Comparison of ENCODE assay signal across 10 cellular contexts in the genomic region with DNA sequence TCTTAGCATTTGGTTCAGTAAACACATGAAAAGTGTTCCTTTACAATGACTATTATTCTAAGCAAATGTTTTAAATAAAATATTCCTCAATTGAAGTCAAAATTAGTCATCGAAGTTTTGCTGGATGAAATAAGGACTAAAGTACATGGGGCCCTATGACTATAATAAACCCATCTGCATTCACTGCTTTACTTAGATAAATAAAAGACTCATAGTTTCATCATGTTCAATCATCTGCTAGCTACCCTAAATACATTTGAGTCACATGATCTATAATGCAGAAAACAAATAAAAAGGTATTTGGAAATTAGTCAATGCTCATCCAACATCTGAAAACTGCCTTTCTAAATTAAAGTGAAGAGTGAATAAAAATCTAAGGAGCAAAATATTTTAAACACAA.
A peak's percentile ranks its signal among the peaks of the same experiment; 100 is the strongest.
DNase-seq lines count a peak whose midpoint lies in the region; ATAC-seq and TF ChIP-seq lines count a peak whose summit lies in the region.
"Had no signal": no experiment of that assay in that cellular context is flagged by ENCODE, and none has a peak within 500 bp of the region (broad histone marks: within the 10 kb centered on the region; RNA-seq: fewer than 3 reads in every experiment).

No MANE protein-coding gene starts in this region.

- no peak overlapping the region for H3K18ac ChIP-seq in mesenchymal stem cell (ENCODE audit: low read depth in 1 of 2, low read length in 2 of 2)

- peaks cover 27% of the 10 kb centered on the region for H3K9me3 Mint-ChIP-seq in activated T-helper 1 cell treated with anti-CD3 and anti-CD28 coated beads, Interleukin-12 subunit alpha, Interleukin-12 subunit beta, Interleukin-2, Interleukin-4 antibody, amounts not matched to agents 30 ng/mL and 10 ng/mL and 1 ng/mL, durations not matched to agents 14 hours and 24 hours and 36 hours

- H2BK120ac ChIP-seq in mesenchymal stem cell (ENCODE audit: low read depth, low read length) = no peak overlapping the region

- H2BK12ac ChIP-seq in mesenchymal stem cell (ENCODE audit: low read length in 2 of 2) = no peak overlapping the region

- H3K14ac ChIP-seq in mesenchymal stem cell (ENCODE audit: low read length in 2 of 2) = no peak overlapping the region

- H2AK5ac ChIP-seq in mesenchymal stem cell (ENCODE audit: low read length, severe bottlenecking) = no peak overlapping the region

- no peak overlapping the region for H3K23ac ChIP-seq in mesenchymal stem cell (ENCODE audit: low read length in 2 of 2)

- TF ChIP-seq POLR2A in vagina (IDR thresholded peaks at IDR 0.05) = no peak

- H3K9ac ChIP-seq in mesenchymal stem cell (ENCODE audit: low read length) = peak overlapping the region; percentile 62

- DNase-seq in EH (ENCODE audit: low read depth) (peak; percentile 68), mesenchymal stem cell (no peak), HT-29 (ENCODE audit: low spot score) (no peak), DMS153 (lab: John Stamatoyannopoulos, UW) (no peak), vagina (ENCODE audit: extremely low spot score in 2 of 2) (no peak), GF-D8 (lab: John Stamatoyannopoulos, UW) (no peak)
- no peak for DNase-seq in activated T-helper 1 cell treated with anti-CD3 and anti-CD28 coated beads, Interleukin-12 subunit alpha, Interleukin-12 subunit beta, Interleukin-2, Interleukin-4 antibody, amounts not matched to agents 30 ng/mL and 10 ng/mL and 1 ng/mL, durations not matched to agents 14 hours and 24 hours and 36 hours (ENCODE audit: low spot score)
- DNase-seq: NCI-H2171 had no signal

- H3K4me3 Mint-ChIP-seq in activated T-helper 1 cell treated with anti-CD3 and anti-CD28 coated beads, Interleukin-12 subunit alpha, Interleukin-12 subunit beta, Interleukin-2, Interleukin-4 antibody, amounts not matched to agents 30 ng/mL and 10 ng/mL and 1 ng/mL, durations not matched to agents 14 hours and 24 hours and 36 hours = peak overlapping the region; percentile 58

- no peak overlapping the region for H4K8ac ChIP-seq in mesenchymal stem cell (ENCODE audit: low read length)

- peaks cover 0 to 80% of the 10 kb centered on the region in 2 experiments for H3K36me3 ChIP-seq in mesenchymal stem cell (ENCODE audit: control insufficient read depth in 1 of 2, insufficient read depth in 2 of 2, low read depth in 1 of 2, low read length in 2 of 2)
- H3K36me3 ChIP-seq in vagina = no peaks in the 10 kb centered on the region
- H3K36me3 ChIP-seq: gastroesophageal sphincter had no signal

- no peak overlapping the region for H3K4ac ChIP-seq in mesenchymal stem cell (ENCODE audit: low read depth in 1 of 2, low read length in 2 of 2)

- no peak overlapping the region for H3K27ac ChIP-seq in mesenchymal stem cell (ENCODE audit: low read length, poor library complexity, severe bottlenecking)
- H3K27ac ChIP-seq in vagina = no peak overlapping the region

- H3K9me3 ChIP-seq in mesenchymal stem cell (ENCODE audit: control insufficient read depth, low read length) (no peaks in the 10 kb centered on the region), vagina (no peaks in the 10 kb centered on the region)
- H3K9me3 ChIP-seq: gastroesophageal sphincter had no signal

- H3K4me1 Mint-ChIP-seq in activated T-helper 1 cell treated with anti-CD3 and anti-CD28 coated beads, Interleukin-12 subunit alpha, Interleukin-12 subunit beta, Interleukin-2, Interleukin-4 antibody, amounts not matched to agents 30 ng/mL and 10 ng/mL and 1 ng/mL, durations not matched to agents 14 hours and 24 hours and 36 hours (ENCODE audit: low read depth) = peaks cover 68% of the 10 kb centered on the region

- peaks cover 13% of the 10 kb centered on the region for H3K79me1 ChIP-seq in mesenchymal stem cell (replicated peaks; ENCODE audit: low read length, poor library complexity, severe bottlenecking)

- H2BK5ac ChIP-seq in mesenchymal stem cell (ENCODE audit: low read depth, low read length, poor library complexity, severe bottlenecking) = no peak overlapping the region

- H3K4me1 ChIP-seq in mesenchymal stem cell (ENCODE audit: control insufficient read depth, insufficient read depth, low read depth, low read length) (peaks cover 5% of the 10 kb centered on the region), vagina (peaks cover 17% of the 10 kb centered on the region)

- no peak overlapping the region for H4K91ac ChIP-seq in mesenchymal stem cell (ENCODE audit: low read length)

- no peak overlapping the region for H3K4me2 ChIP-seq in mesenchymal stem cell (ENCODE audit: low read length, poor library complexity, severe bottlenecking)

- H3K27me3 Mint-ChIP-seq in activated T-helper 1 cell treated with anti-CD3 and anti-CD28 coated beads, Interleukin-12 subunit alpha, Interleukin-12 subunit beta, Interleukin-2, Interleukin-4 antibody, amounts not matched to agents 30 ng/mL and 10 ng/mL and 1 ng/mL, durations not matched to agents 14 hours and 24 hours and 36 hours (ENCODE audit: insufficient read depth) = no peaks in the 10 kb centered on the region

- peaks cover 45% of the 10 kb centered on the region for H3K36me3 Mint-ChIP-seq in activated T-helper 1 cell treated with anti-CD3 and anti-CD28 coated beads, Interleukin-12 subunit alpha, Interleukin-12 subunit beta, Interleukin-2, Interleukin-4 antibody, amounts not matched to agents 30 ng/mL and 10 ng/mL and 1 ng/mL, durations not matched to agents 14 hours and 24 hours and 36 hours (ENCODE audit: low read depth)

- no peak overlapping the region for H2BK15ac ChIP-seq in mesenchymal stem cell (ENCODE audit: low read depth, poor library complexity, severe bottlenecking)

- no peak for TF ChIP-seq CTCF in vagina (IDR thresholded peaks at IDR 0.05)

- H3K27ac Mint-ChIP-seq in activated T-helper 1 cell treated with anti-CD3 and anti-CD28 coated beads, Interleukin-12 subunit alpha, Interleukin-12 subunit beta, Interleukin-2, Interleukin-4 antibody, amounts not matched to agents 30 ng/mL and 10 ng/mL and 1 ng/mL, durations not matched to agents 14 hours and 24 hours and 36 hours = peak overlapping the region; percentile 90

- ATAC-seq in HG02678 (IDR thresholded peaks at IDR 0.05; ENCODE audit: unreplicated experiment) = peak; percentile 0
- ATAC-seq: gastroesophageal sphincter had no signal

- H2AFZ ChIP-seq in mesenchymal stem cell (ENCODE audit: low read depth, low read length) = no peak overlapping the region

- H3K27me3 ChIP-seq in mesenchymal stem cell (ENCODE audit: control insufficient read depth in 1 of 2, insufficient read depth in 1 of 2, low read length in 2 of 2) (no peaks in the 10 kb centered on the region), vagina (no peaks in the 10 kb centered on the region)
- H3K27me3 ChIP-seq: gastroesophageal sphincter had no signal

- H3K4me3 ChIP-seq in mesenchymal stem cell (ENCODE audit: insufficient read depth in 1 of 2, low read depth in 1 of 2, low read length in 2 of 2) = no peak overlapping the region
- no peak overlapping the region for H3K4me3 ChIP-seq in vagina
- H3K4me3 ChIP-seq: gastroesophageal sphincter had no signal

- intact Hi-C loops in activated T-helper 1 cell treated with anti-CD3 and anti-CD28 coated beads, Interleukin-12 subunit alpha, Interleukin-12 subunit beta, Interleukin-2, Interleukin-4 antibody, amounts not matched to agents 30 ng/mL and 10 ng/mL and 1 ng/mL, durations not matched to agents 14 hours and 24 hours and 36 hours (cut with micrococcal nuclease) = loop anchor here (1.0 to 10.0 kb wide), 14 partner anchors 9 to 1395 kb away; partner anchors contain the start of gene TIFA
- intact Hi-C loops in vagina (cut with DNase I) = no loop called here

- no CpG with 5 or more reads among the region's 1 CpG for WGBS in mesenchymal stem cell
